8 cellular contexts compared by ENCODE assay signal in genomic region chr15:84915011-84915958, GRCh38. TPM values are rescaled to one million over a fixed set of nuclear protein-coding genes. Genes with fewer than 3 reads are reported as not detected.
A peak's percentile ranks its signal among the peaks of the same experiment; 100 is the strongest.
DNase-seq lines count a peak whose midpoint lies in the region; ATAC-seq, FAIRE-seq and TF ChIP-seq lines count a peak whose summit lies in the region.
"Had no signal": no experiment of that assay in that cellular context is flagged by ENCODE, and none has a peak within 500 bp of the region (broad histone marks: within the 10 kb centered on the region; RNA-seq: fewer than 3 reads in every experiment).

No MANE protein-coding gene starts in this region.

- TF ChIP-seq POLR2A in vagina (IDR thresholded peaks at IDR 0.05) = no peak

- DNase-seq in GM18507 (ENCODE audit: extremely low spot score, insufficient read length, low read depth) = peak; percentile 68
- DNase-seq in HEK293T (ENCODE audit: extremely low spot score) = peak; percentile 74
- peak; percentile 56 for DNase-seq in MG63
- no peak for DNase-seq in WTC11 (ENCODE audit: low spot score)
- DNase-seq in nephron progenitor cell = peak; percentile 46
- DNase-seq in vagina (ENCODE audit: extremely low spot score in 2 of 2) = peak in 1 of 2 donors; percentile 97

- H3K4me3 Mint-ChIP-seq in WTC11 (no peak overlapping the region), nephron progenitor cell (peak overlapping the region; percentile 3)
- H3K4me3 Mint-ChIP-seq: activated naive CD8-positive, alpha-beta T cell had no signal

- TF ChIP-seq CTCF in WTC11 (IDR thresholded peaks at IDR 0.05) = no peak
- TF ChIP-seq CTCF in nephron progenitor cell (IDR thresholded peaks at IDR 0.05) = no peak
- no peak for TF ChIP-seq CTCF in vagina (IDR thresholded peaks at IDR 0.05)

- no peaks in the 10 kb centered on the region for H3K36me3 ChIP-seq in MG63
- no peaks in the 10 kb centered on the region for H3K36me3 ChIP-seq in vagina

- no peaks in the 10 kb centered on the region for H3K27me3 ChIP-seq in MG63
- H3K27me3 ChIP-seq in vagina = no peaks in the 10 kb centered on the region

- H3K27me3 Mint-ChIP-seq in WTC11 (ENCODE audit: low read depth) (no peaks in the 10 kb centered on the region), nephron progenitor cell (ENCODE audit: low read depth, poor library complexity) (peaks cover 5% of the 10 kb centered on the region)

- H3K36me3 Mint-ChIP-seq in WTC11 (no peaks in the 10 kb centered on the region), nephron progenitor cell (ENCODE audit: low read depth) (no peaks in the 10 kb centered on the region)

- H3K9me3 Mint-ChIP-seq in WTC11 (no peaks in the 10 kb centered on the region), nephron progenitor cell (no peaks in the 10 kb centered on the region)

- intact Hi-C loops in vagina (cut with DNase I) = loop anchor here (5.0 kb wide), 1 partner anchor 48 kb away; no protein-coding TSS in a partner anchor

- ATAC-seq in WTC11 = peak; percentile 79
- ATAC-seq in esophagus mucosa = peak; percentile 93

- CTCF ChIA-PET in HEK293T (lab: Yijun Ruan, JAX) = interaction anchor here (1.1 to 2.5 kb wide), 2 partner anchors 13 to 37 kb away, joined by 3 to 9 read pairs; no protein-coding TSS in a partner anchor
- CTCF ChIA-PET in WTC11 (lab: Charles Lee) = interaction anchor here (0.7 to 2.2 kb wide), 2 partner anchors 13 to 37 kb away, joined by 3 to 9 read pairs; no protein-coding TSS in a partner anchor

- H3K27ac Mint-ChIP-seq in WTC11 = peak overlapping the region; percentile 88; the same call in 1 of the 2 replicates
- peak overlapping the region; percentile 73 for H3K27ac Mint-ChIP-seq in nephron progenitor cell
- H3K27ac Mint-ChIP-seq: activated naive CD8-positive, alpha-beta T cell had no signal

- H3K4me1 ChIP-seq in vagina = peaks cover 50% of the 10 kb centered on the region

- H3K9me3 ChIP-seq in MG63 = no peaks in the 10 kb centered on the region
- H3K9me3 ChIP-seq in vagina = no peaks in the 10 kb centered on the region

- POLR2A ChIA-PET in HEK293T (lab: Yijun Ruan, JAX) = no interaction called here
- POLR2A ChIA-PET in WTC11 (lab: Charles Lee) = no interaction called here

- peak; percentile 89 for FAIRE-seq in GM18507 (lab: Jason Lieb, UNC)

- peak overlapping the region; percentile 84 for H3K27ac ChIP-seq in vagina

- peaks cover 2% of the 10 kb centered on the region for H3K4me1 Mint-ChIP-seq in WTC11
- H3K4me1 Mint-ChIP-seq in nephron progenitor cell = peaks cover 28% of the 10 kb centered on the region

- H3K4me3 ChIP-seq in MG63 (no peak overlapping the region), vagina (no peak overlapping the region)

TF ChIP-seq in HEK293T, 16 proteins besides CTCF, POLR2A, EP300 and RAD21:
- TF ChIP-seq ELF4 (IDR thresholded peaks at IDR 0.05) (no peak), PKNOX1 (IDR thresholded peaks at IDR 0.05) (peak; percentile 34; the same call in 1 of the 2 replicates), BHLHE40 (IDR thresholded peaks at IDR 0.05; ENCODE audit: borderline replicate concordance) (no peak), HDGF (IDR thresholded peaks at IDR 0.05; ENCODE audit: borderline replicate concordance) (0 out of 2 replicates have a peak, but pooled peaks have one; percentile 49), FOXA1 (IDR thresholded peaks at IDR 0.05) (no peak), ARNT (IDR thresholded peaks at IDR 0.05) (peak; percentile 84), TARDBP (IDR thresholded peaks at IDR 0.05) (no peak), CTBP1 (IDR thresholded peaks at IDR 0.05; ENCODE audit: borderline replicate concordance) (0 out of 2 replicates have a peak, but pooled peaks have one; percentile 34)

TF ChIP-seq in WTC11, 78 proteins besides CTCF, POLR2A, EP300 and RAD21:
- TF ChIP-seq FOXP4 (CRISPR knock-in tag; IDR thresholded peaks at IDR 0.05) (no peak), GABPB1 (CRISPR knock-in tag; IDR thresholded peaks at IDR 0.05) (peak; percentile 77; the same call in 1 of the 2 replicates), ZNF396 (CRISPR knock-in tag; IDR thresholded peaks at IDR 0.05; ENCODE audit: borderline replicate concordance) (no peak)

RNA-seq across cellular contexts. Expression of gene SLC28A1, which starts 30.8 kb away (rescaled TPM):
- total RNA-seq in MG63 (2014; rRNA removed; shearing (Covaris generic); ENCODE audit: low replicate concordance) = not detected in 2 replicates
- total RNA-seq in WTC11 (2021) = 0.14 to 0.16 TPM in 2 of 3 replicates, not detected in the other
- not detected for total RNA-seq in esophagus mucosa
- not detected for total RNA-seq in vagina
